In genomic region chr7:53520841-53521240, GRCh38 we compare ENCODE assay signal across 27 cellular contexts.
"Had no signal": no experiment of that assay in that cellular context is flagged by ENCODE, and none has a peak within 500 bp of the region (broad histone marks: within the 10 kb centered on the region; RNA-seq: fewer than 3 reads in every experiment).

No MANE protein-coding gene starts in this region.

- H3K36me3 ChIP-seq: colonic mucosa, esophagus muscularis mucosa, esophagus squamous epithelium, gastrocnemius medialis, gastroesophageal sphincter, heart left ventricle, heart right ventricle had no signal

- H3K9me3 ChIP-seq: colonic mucosa, esophagus muscularis mucosa, esophagus squamous epithelium, gastrocnemius medialis, gastroesophageal sphincter had no signal

- DNase-seq: colonic mucosa; cortex of kidney; dermis blood vessel endothelial cell; dorsolateral prefrontal cortex; effector CD4-positive, alpha-beta T cell; effector CD8-positive, alpha-beta T cell; effector memory CD4-positive, alpha-beta T cell; effector memory CD8-positive, alpha-beta T cell; endodermal cell; erythroblast; esophagus squamous epithelium; foreskin fibroblast; foreskin keratinocyte; foreskin melanocyte; gastrocnemius medialis; glutamatergic neuron; head of caudate nucleus; heart left ventricle; heart right ventricle had no signal

- FAIRE-seq: colon, endometrium, endothelial cell of umbilical vein, frontal cortex had no signal

- H3K27ac ChIP-seq: colonic mucosa, coronary artery, dorsolateral prefrontal cortex, epithelial cell of prostate, esophagus muscularis mucosa, esophagus squamous epithelium, foreskin keratinocyte, gastrocnemius medialis, gastroesophageal sphincter, heart left ventricle, heart right ventricle had no signal

- H3K4me1 ChIP-seq: colonic mucosa, esophagus muscularis mucosa, esophagus squamous epithelium, foreskin keratinocyte, gastrocnemius medialis, gastroesophageal sphincter, heart left ventricle, heart right ventricle had no signal

- H3K27me3 ChIP-seq: colonic mucosa, esophagus muscularis mucosa, esophagus squamous epithelium, foreskin keratinocyte, gastrocnemius medialis, gastroesophageal sphincter, heart left ventricle, heart right ventricle had no signal

- H3K4me3 ChIP-seq: colonic mucosa, coronary artery, dorsolateral prefrontal cortex, esophagus muscularis mucosa, esophagus squamous epithelium, gastrocnemius medialis, gastroesophageal sphincter, heart left ventricle, heart right ventricle had no signal
